ENCODE assay signal across 3 cellular contexts in the genomic region with DNA sequence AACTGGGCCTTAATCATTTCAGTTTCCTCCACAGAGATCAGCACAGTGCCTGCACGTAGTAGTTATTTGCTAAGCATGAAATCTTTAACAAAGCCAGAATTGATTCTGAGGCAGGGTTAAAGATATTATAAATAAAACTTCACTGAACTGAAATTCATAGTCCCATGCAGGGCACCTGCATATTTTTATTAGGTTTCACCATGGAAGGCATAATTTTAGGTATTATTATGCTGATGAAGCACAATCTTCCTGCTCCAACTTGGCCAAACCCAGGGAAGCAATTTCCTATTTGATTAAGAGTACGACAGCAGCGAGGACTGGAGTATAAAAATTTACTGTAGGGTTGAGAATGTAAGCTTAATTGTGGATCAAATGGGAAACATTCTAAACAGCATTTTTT.
A peak's percentile ranks its signal among the peaks of the same experiment; 100 is the strongest.
TF ChIP-seq lines count a peak whose summit lies in the region.

No MANE protein-coding gene starts in this region.

TF ChIP-seq in A549, 52 proteins besides CTCF, POLR2A, EP300 and RAD21:
- TF ChIP-seq MAFK (IDR thresholded peaks at IDR 0.05; ENCODE audit: partially characterized antibody) (peak; percentile 58), HOXB13 (CRISPR knock-in tag; IDR thresholded peaks at IDR 0.05; ENCODE audit: low read depth) (no peak)

TF ChIP-seq in GM23338, 12 proteins besides CTCF, POLR2A, EP300 and RAD21 (continued from another document and continues in another):
- TF ChIP-seq JUNB (IDR thresholded peaks at IDR 0.05; ENCODE audit: unreplicated experiment) (no peak), ZNF114 (CRISPR knock-in tag; IDR thresholded peaks at IDR 0.05) (no peak), CREB1 (CRISPR knock-in tag; IDR thresholded peaks at IDR 0.05; ENCODE audit: low read depth) (no peak), STAT1 (IDR thresholded peaks at IDR 0.05; ENCODE audit: unreplicated experiment) (no peak), EZH2 (IDR thresholded peaks at IDR 0.05; ENCODE audit: low read depth, unreplicated experiment) (no peak), ETS1 (IDR thresholded peaks at IDR 0.05) (no peak), EZH2phosphoT487 (IDR thresholded peaks at IDR 0.05; ENCODE audit: unreplicated experiment) (no peak)
- TF ChIP-seq, protein P1, sequence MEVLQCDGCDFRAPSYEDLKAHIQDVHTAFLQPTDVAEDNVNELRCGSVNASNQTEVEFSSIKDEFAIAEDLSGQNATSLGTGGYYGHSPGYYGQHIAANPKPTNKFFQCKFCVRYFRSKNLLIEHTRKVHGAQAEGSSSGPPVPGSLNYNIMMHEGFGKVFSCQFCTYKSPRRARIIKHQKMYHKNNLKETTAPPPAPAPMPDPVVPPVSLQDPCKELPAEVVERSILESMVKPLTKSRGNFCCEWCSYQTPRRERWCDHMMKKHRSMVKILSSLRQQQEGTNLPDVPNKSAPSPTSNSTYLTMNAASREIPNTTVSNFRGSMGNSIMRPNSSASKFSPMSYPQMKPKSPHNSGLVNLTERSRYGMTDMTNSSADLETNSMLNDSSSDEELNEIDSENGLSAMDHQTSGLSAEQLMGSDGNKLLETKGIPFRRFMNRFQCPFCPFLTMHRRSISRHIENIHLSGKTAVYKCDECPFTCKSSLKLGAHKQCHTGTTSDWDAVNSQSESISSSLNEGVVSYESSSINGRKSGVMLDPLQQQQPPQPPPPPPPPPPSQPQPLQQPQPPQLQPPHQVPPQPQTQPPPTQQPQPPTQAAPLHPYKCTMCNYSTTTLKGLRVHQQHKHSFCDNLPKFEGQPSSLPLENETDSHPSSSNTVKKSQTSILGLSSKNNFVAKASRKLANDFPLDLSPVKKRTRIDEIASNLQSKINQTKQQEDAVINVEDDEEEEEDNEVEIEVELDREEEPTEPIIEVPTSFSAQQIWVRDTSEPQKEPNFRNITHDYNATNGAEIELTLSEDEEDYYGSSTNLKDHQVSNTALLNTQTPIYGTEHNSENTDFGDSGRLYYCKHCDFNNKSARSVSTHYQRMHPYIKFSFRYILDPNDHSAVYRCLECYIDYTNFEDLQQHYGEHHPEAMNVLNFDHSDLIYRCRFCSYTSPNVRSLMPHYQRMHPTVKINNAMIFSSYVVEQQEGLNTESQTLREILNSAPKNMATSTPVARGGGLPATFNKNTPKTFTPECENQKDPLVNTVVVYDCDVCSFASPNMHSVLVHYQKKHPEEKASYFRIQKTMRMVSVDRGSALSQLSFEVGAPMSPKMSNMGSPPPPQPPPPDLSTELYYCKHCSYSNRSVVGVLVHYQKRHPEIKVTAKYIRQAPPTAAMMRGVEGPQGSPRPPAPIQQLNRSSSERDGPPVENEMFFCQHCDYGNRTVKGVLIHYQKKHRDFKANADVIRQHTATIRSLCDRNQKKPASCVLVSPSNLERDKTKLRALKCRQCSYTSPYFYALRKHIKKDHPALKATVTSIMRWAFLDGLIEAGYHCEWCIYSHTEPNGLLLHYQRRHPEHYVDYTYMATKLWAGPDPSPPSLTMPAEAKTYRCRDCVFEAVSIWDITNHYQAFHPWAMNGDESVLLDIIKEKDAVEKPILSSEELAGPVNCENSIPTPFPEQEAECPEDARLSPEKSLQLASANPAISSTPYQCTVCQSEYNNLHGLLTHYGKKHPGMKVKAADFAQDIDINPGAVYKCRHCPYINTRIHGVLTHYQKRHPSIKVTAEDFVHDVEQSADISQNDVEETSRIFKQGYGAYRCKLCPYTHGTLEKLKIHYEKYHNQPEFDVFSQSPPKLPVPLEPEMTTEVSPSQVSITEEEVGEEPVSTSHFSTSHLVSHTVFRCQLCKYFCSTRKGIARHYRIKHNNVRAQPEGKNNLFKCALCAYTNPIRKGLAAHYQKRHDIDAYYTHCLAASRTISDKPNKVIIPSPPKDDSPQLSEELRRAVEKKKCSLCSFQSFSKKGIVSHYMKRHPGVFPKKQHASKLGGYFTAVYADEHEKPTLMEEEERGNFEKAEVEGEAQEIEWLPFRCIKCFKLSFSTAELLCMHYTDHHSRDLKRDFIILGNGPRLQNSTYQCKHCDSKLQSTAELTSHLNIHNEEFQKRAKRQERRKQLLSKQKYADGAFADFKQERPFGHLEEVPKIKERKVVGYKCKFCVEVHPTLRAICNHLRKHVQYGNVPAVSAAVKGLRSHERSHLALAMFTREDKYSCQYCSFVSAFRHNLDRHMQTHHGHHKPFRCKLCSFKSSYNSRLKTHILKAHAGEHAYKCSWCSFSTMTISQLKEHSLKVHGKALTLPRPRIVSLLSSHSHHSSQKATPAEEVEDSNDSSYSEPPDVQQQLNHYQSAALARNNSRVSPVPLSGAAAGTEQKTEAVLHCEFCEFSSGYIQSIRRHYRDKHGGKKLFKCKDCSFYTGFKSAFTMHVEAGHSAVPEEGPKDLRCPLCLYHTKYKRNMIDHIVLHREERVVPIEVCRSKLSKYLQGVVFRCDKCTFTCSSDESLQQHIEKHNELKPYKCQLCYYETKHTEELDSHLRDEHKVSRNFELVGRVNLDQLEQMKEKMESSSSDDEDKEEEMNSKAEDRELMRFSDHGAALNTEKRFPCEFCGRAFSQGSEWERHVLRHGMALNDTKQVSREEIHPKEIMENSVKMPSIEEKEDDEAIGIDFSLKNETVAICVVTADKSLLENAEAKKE (CRISPR knock-in tag; IDR thresholded peaks at IDR 0.05) = no peak
- TF ChIP-seq, protein P2, sequence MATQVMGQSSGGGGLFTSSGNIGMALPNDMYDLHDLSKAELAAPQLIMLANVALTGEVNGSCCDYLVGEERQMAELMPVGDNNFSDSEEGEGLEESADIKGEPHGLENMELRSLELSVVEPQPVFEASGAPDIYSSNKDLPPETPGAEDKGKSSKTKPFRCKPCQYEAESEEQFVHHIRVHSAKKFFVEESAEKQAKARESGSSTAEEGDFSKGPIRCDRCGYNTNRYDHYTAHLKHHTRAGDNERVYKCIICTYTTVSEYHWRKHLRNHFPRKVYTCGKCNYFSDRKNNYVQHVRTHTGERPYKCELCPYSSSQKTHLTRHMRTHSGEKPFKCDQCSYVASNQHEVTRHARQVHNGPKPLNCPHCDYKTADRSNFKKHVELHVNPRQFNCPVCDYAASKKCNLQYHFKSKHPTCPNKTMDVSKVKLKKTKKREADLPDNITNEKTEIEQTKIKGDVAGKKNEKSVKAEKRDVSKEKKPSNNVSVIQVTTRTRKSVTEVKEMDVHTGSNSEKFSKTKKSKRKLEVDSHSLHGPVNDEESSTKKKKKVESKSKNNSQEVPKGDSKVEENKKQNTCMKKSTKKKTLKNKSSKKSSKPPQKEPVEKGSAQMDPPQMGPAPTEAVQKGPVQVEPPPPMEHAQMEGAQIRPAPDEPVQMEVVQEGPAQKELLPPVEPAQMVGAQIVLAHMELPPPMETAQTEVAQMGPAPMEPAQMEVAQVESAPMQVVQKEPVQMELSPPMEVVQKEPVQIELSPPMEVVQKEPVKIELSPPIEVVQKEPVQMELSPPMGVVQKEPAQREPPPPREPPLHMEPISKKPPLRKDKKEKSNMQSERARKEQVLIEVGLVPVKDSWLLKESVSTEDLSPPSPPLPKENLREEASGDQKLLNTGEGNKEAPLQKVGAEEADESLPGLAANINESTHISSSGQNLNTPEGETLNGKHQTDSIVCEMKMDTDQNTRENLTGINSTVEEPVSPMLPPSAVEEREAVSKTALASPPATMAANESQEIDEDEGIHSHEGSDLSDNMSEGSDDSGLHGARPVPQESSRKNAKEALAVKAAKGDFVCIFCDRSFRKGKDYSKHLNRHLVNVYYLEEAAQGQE (IDR thresholded peaks at IDR 0.05; ENCODE audit: unreplicated experiment) = no peak

TF ChIP-seq in H1, 55 proteins besides CTCF, POLR2A, EP300 and RAD21:
- TF ChIP-seq MAFK (IDR thresholded peaks at IDR 0.05; ENCODE audit: low read depth, low read length) (peak; percentile 44; the same call in 1 of the 2 replicates), ATF2 (IDR thresholded peaks at IDR 0.05; ENCODE audit: low read length) (no peak), SAP30 (IDR thresholded peaks at IDR 0.05; ENCODE audit: insufficient read depth, insufficient replicate concordance, low read length) (no peak), RBBP5 (IDR thresholded peaks at IDR 0.05; ENCODE audit: borderline replicate concordance, low read depth, low read length) (no peak), CREB1 (IDR thresholded peaks at IDR 0.05) (no peak), CHD1 (IDR thresholded peaks at IDR 0.05; ENCODE audit: low read depth, low read length) (no peak)
